ENCODE assay signal across 9 cellular contexts in genomic region chr11:43555811-43556210, GRCh38.
A peak's percentile ranks its signal among the peaks of the same experiment; 100 is the strongest.
DNase-seq lines count a peak whose midpoint lies in the region; ATAC-seq, FAIRE-seq and TF ChIP-seq lines count a peak whose summit lies in the region.
"Had no signal": no experiment of that assay in that cellular context is flagged by ENCODE, and none has a peak within 500 bp of the region (broad histone marks: within the 10 kb centered on the region; RNA-seq: fewer than 3 reads in every experiment).

No MANE protein-coding gene starts in this region.

- H3K9me3 ChIP-seq in liver (ENCODE audit: control insufficient read depth in 4 of 4, low read length in 3 of 4) (no peaks in the 10 kb centered on the region), HepG2 (ENCODE audit: low read length) (no peaks in the 10 kb centered on the region), H1 (ENCODE audit: insufficient read depth in 2 of 2, low read depth in 1 of 2, low read length in 1 of 2) (no peaks in the 10 kb centered on the region), right lobe of liver (no peaks in the 10 kb centered on the region), WERI-Rb-1 (ENCODE audit: severe bottlenecking) (no peaks in the 10 kb centered on the region)

- no peak overlapping the region for H2BK120ac ChIP-seq in H1 (replicated peaks; ENCODE audit: low read depth, low read length)

- H3K4ac ChIP-seq in H1 (replicated peaks; ENCODE audit: insufficient read length, low read depth, low read length) = no peak overlapping the region

- TF ChIP-seq RAD21 in liver (IDR thresholded peaks at IDR 0.05) = peak in 1 of 2 donors; percentile 20
- TF ChIP-seq RAD21 in HepG2 (CRISPR knock-in tag; IDR thresholded peaks at IDR 0.05) = no peak
- TF ChIP-seq RAD21 in H1 (IDR thresholded peaks at IDR 0.05 in 1 of 2, conservative IDR thresholded peaks at IDR 0.05 in 1 of 2; ENCODE audit: low read depth in 2 of 2, low read length in 2 of 2) = no peak

- H2BK12ac ChIP-seq in H1 (ENCODE audit: low read depth, low read length) = no peak overlapping the region; the same call in 1 of the 2 replicates

- H2AK5ac ChIP-seq in H1 (ENCODE audit: low read depth, low read length) = no peak overlapping the region

- no peak overlapping the region for H4K91ac ChIP-seq in H1 (replicated peaks; ENCODE audit: insufficient read length, low read length)

- peaks cover 2 to 16% (median 8%) of the 10 kb centered on the region in 4 donors for H3K4me1 ChIP-seq in liver (ENCODE audit: control insufficient read depth in 4 of 4, insufficient read depth in 4 of 4, low read length in 3 of 4)
- 0 out of 2 replicates have a peak, but pooled peaks cover 7% of the 10 kb centered on the region for H3K4me1 ChIP-seq in HepG2 (ENCODE audit: insufficient read depth, low read length)
- H3K4me1 ChIP-seq in H1 (replicated peaks in 1 of 4; ENCODE audit: control insufficient read depth in 3 of 4, insufficient read depth in 4 of 4, low read length in 3 of 4) = peaks cover 5 to 26% (median 15%) of the 10 kb centered on the region in 4 experiments; a peak in 6 of 7 replicates
- peaks cover 0 to 6% (median 0%) of the 10 kb centered on the region in 4 donors for H3K4me1 ChIP-seq in right lobe of liver

- no peak overlapping the region for H2BK5ac ChIP-seq in H1 (ENCODE audit: low read depth, low read length)

- H3K23ac ChIP-seq in H1 (ENCODE audit: insufficient read length) = no peak overlapping the region

- no peak overlapping the region for H2BK15ac ChIP-seq in H1 (ENCODE audit: low read length)

- in situ Hi-C loops in HepG2 (cut with HindIII; ENCODE audit: extremely low pct_ligation_motif_present, low pct_unique_long_range_greater_than_20kb) = no loop called here

- TF ChIP-seq POLR2A in HepG2 (IDR thresholded peaks at IDR 0.05; ENCODE audit: insufficient read depth in 1 of 2, low read depth in 2 of 2, low read length in 2 of 2) = no peak
- TF ChIP-seq POLR2A in H1 (IDR thresholded peaks at IDR 0.05; ENCODE audit: control extremely low read depth in 1 of 2, low read depth in 2 of 2, low read length in 2 of 2) = no peak
- no peak for TF ChIP-seq POLR2A in right lobe of liver (IDR thresholded peaks at IDR 0.05)
- TF ChIP-seq POLR2A in GM12891 (IDR thresholded peaks at IDR 0.05; ENCODE audit: low read depth, low read length) = no peak

- H3K27ac ChIP-seq in liver (ENCODE audit: low read depth in 1 of 2, low read length in 2 of 2) (no peak overlapping the region), HepG2 (ENCODE audit: extremely low read length, insufficient read depth, low read length) (no peak overlapping the region), H1 (ENCODE audit: low read depth, low read length) (no peak overlapping the region), right lobe of liver (no peak overlapping the region), WERI-Rb-1 (no peak overlapping the region)

- intact Hi-C loops in HepG2 (cut with micrococcal nuclease; ENCODE audit: unreplicated experiment) (no loop called here), right lobe of liver (cut with DNase I) (no loop called here)

- no peak overlapping the region for H4K8ac ChIP-seq in H1 (ENCODE audit: extremely low read depth, insufficient read depth, low read length)

- TF ChIP-seq CTCF in liver (IDR thresholded peaks at IDR 0.05; ENCODE audit: low read depth, low read length, missing input control) (no peak), HepG2 (CRISPR knock-in tag; IDR thresholded peaks at IDR 0.05) (no peak), H1 (IDR thresholded peaks at IDR 0.05; ENCODE audit: control extremely low read depth in 1 of 3, insufficient read depth in 1 of 3, low read depth in 1 of 3, low read length in 3 of 3) (no peak), right lobe of liver (IDR thresholded peaks at IDR 0.05) (no peak), WERI-Rb-1 (IDR thresholded peaks at IDR 0.05; ENCODE audit: low read depth, low read length) (no peak)

- H3K4me3 ChIP-seq in liver (ENCODE audit: low read depth in 1 of 3, low read length in 3 of 3) = no peak overlapping the region
- H3K4me3 ChIP-seq in HepG2 (replicated peaks in 1 of 3; ENCODE audit: insufficient read depth in 1 of 3, low read depth in 2 of 3, low read length in 3 of 3) = no peak overlapping the region
- peak overlapping the region in 1 of 4 experiments; percentile 58; a peak in 2 of 8 replicates for H3K4me3 ChIP-seq in H1 (ENCODE audit: extremely low read depth in 1 of 4, insufficient read depth in 2 of 4, low read depth in 3 of 4, low read length in 4 of 4)
- H3K4me3 ChIP-seq in right lobe of liver = no peak overlapping the region
- no peak overlapping the region for H3K4me3 ChIP-seq in WERI-Rb-1 (ENCODE audit: low read depth, low read length)

- WGBS in liver = 11% methylated on average over 5 of the region's 5 CpGs
- WGBS in HepG2 (ENCODE audit: low lambda C conversion rate) = 0% methylated on average over 5 of the region's 5 CpGs
- WGBS in H1 (ENCODE audit: extremely low coverage in 1 of 2, insufficient coverage in 1 of 2, insufficient read length in 1 of 2, insufficient replicate concordance in 2 of 2, low coverage in 1 of 2, low lambda C conversion rate in 2 of 2, missing lambda C conversion rate in 1 of 2), 2 experiments = 22% methylated on average over 5 of the region's 5 CpGs; no CpG with 5 or more reads in 1 of the 2 experiments
- WGBS in right lobe of liver (ENCODE audit: insufficient coverage, low coverage, low lambda C conversion rate, missing lambda C conversion rate) = 10% methylated on average over 5 of the region's 5 CpGs

- H3K14ac ChIP-seq in H1 (ENCODE audit: insufficient read length) = no peak overlapping the region

- DNase-seq in HepG2 (ENCODE audit: low spot score) = no peak
- DNase-seq in H1 (ENCODE audit: low read depth in 1 of 2, low spot score in 2 of 2) = no peak
- peak in 2 of 3 donors; percentile 33 to 73 for DNase-seq in right lobe of liver
- DNase-seq in WERI-Rb-1 = no peak
- DNase-seq in GM12891 (ENCODE audit: insufficient read length, low spot score) = no peak
- DNase-seq: activated CD8-positive, alpha-beta memory T cell treated with anti-CD3 and anti-CD28 coated beads for 24 hours had no signal

- POLR2A ChIA-PET in HepG2 (lab: Yijun Ruan, JAX) (no interaction called here), H1 (lab: Charles Lee; ENCODE audit: partially characterized antibody) (interaction anchor here (0.7 kb wide), 1 partner anchor 25 kb away, joined by 3 read pairs; no protein-coding TSS in a partner anchor)

- H3K36me3 ChIP-seq in liver (ENCODE audit: control insufficient read depth in 4 of 4, insufficient read depth in 3 of 4, low read depth in 1 of 4, low read length in 3 of 4) (no peaks in the 10 kb centered on the region), HepG2 (replicated peaks in 1 of 2; ENCODE audit: control insufficient read depth in 1 of 2, insufficient read depth in 2 of 2, low read length in 2 of 2) (no peaks in the 10 kb centered on the region), H1 (ENCODE audit: control insufficient read depth in 2 of 4, insufficient read depth in 4 of 4, low read length in 3 of 4) (no peaks in the 10 kb centered on the region), right lobe of liver (no peaks in the 10 kb centered on the region), WERI-Rb-1 (no peaks in the 10 kb centered on the region)

- no peak for ATAC-seq in HepG2
- ATAC-seq in right lobe of liver = peak; percentile 90 to 94 (median 92)
- no peak for ATAC-seq in HG02870 (IDR thresholded peaks at IDR 0.05; ENCODE audit: unreplicated experiment)
- no peak for ATAC-seq in GM19467 (IDR thresholded peaks at IDR 0.05; ENCODE audit: unreplicated experiment)

- no peak overlapping the region for H3K18ac ChIP-seq in H1 (ENCODE audit: extremely low read depth, low read length)

- H3K79me1 ChIP-seq in H1 (ENCODE audit: low read depth, low read length) = no peaks in the 10 kb centered on the region

- H3K27me3 ChIP-seq in liver (ENCODE audit: control insufficient read depth in 4 of 4, insufficient read depth in 4 of 4, low read length in 3 of 4) (peaks cover 0 to 26% (median 6%) of the 10 kb centered on the region in 4 donors), HepG2 (ENCODE audit: control insufficient read depth in 1 of 2, insufficient read depth in 2 of 2, low read length in 2 of 2) (peaks cover 4 to 75% of the 10 kb centered on the region in 2 experiments; a peak in 4 of 5 replicates), H1 (replicated peaks in 1 of 4; ENCODE audit: control insufficient read depth in 3 of 4, extremely low read depth in 1 of 4, insufficient read depth in 3 of 4, low read length in 3 of 4) (peaks cover 2 to 7% (median 5%) of the 10 kb centered on the region in 4 experiments; a peak in 4 of 7 replicates), right lobe of liver (no peaks in the 10 kb centered on the region), WERI-Rb-1 (ENCODE audit: insufficient read depth, low read depth, severe bottlenecking) (no peaks in the 10 kb centered on the region)

- no peak overlapping the region for H3K56ac ChIP-seq in H1 (replicated peaks; ENCODE audit: insufficient read length, low read depth, low read length)

- H4K20me1 ChIP-seq in HepG2 (ENCODE audit: insufficient read depth, low read length) (no peaks in the 10 kb centered on the region), H1 (replicated peaks in 1 of 2; ENCODE audit: control insufficient read depth in 1 of 2, insufficient read depth in 2 of 2, low read length in 2 of 2) (no peaks in the 10 kb centered on the region)

- H3K79me2 ChIP-seq in HepG2 (ENCODE audit: insufficient read depth, low read length) = no peaks in the 10 kb centered on the region
- H3K79me2 ChIP-seq in H1 (ENCODE audit: control insufficient read depth in 1 of 2, insufficient read depth in 2 of 2, low read length in 2 of 2) = no peaks in the 10 kb centered on the region

- TF ChIP-seq EP300 in HepG2 (IDR thresholded peaks at IDR 0.05; ENCODE audit: low read depth in 2 of 2, low read length in 2 of 2) (no peak), HepG2 (CRISPR knock-in tag; IDR thresholded peaks at IDR 0.05; ENCODE audit: borderline replicate concordance) (no peak), H1 (IDR thresholded peaks at IDR 0.05; ENCODE audit: borderline replicate concordance in 1 of 2, low read depth in 2 of 2, low read length in 2 of 2) (no peak)

- CTCF ChIA-PET in HepG2 (lab: Yijun Ruan, JAX; ENCODE audit: low intra/inter-chr PET ratio, low total read pairs) = no interaction called here
- CTCF ChIA-PET in H1 (lab: Charles Lee; ENCODE audit: partially characterized antibody) = interaction anchor here (0.7 to 34.3 kb wide), 4 partner anchors 9 to 58 kb away, joined by 3 to 646 read pairs (median 6); no protein-coding TSS in a partner anchor

- H4K5ac ChIP-seq in H1 (ENCODE audit: insufficient read length, low read depth, low read length) = no peak overlapping the region

- FAIRE-seq in HepG2 (lab: Jason Lieb, UNC) = no peak
- no peak for FAIRE-seq in H1 (lab: Jason Lieb, UNC)
- no peak for FAIRE-seq in GM12891 (lab: Jason Lieb, UNC)

- H3K9ac ChIP-seq in liver (ENCODE audit: low read depth in 1 of 2, low read length in 2 of 2) = no peak overlapping the region
- H3K9ac ChIP-seq in HepG2 (ENCODE audit: insufficient read depth, low read depth, low read length) = no peak overlapping the region
- no peak overlapping the region for H3K9ac ChIP-seq in H1 (replicated peaks in 1 of 4; ENCODE audit: extremely low read depth in 1 of 4, low read depth in 3 of 4, low read length in 3 of 4)

- H2AFZ ChIP-seq in HepG2 (ENCODE audit: low read length) = no peak overlapping the region
- H2AFZ ChIP-seq in H1 (ENCODE audit: low read length) = no peak overlapping the region

- H2BK20ac ChIP-seq in H1 (ENCODE audit: low read length) = no peak overlapping the region

- H3K4me2 ChIP-seq in HepG2 (ENCODE audit: low read depth, low read length) = no peak overlapping the region
- H3K4me2 ChIP-seq in H1 (ENCODE audit: insufficient read depth in 1 of 2, low read depth in 2 of 2, low read length in 2 of 2) = peak overlapping the region; percentile 87 to 93

- H3K23me2 ChIP-seq in H1 (ENCODE audit: low read depth, low read length) = peaks cover 12% of the 10 kb centered on the region

- BruUV-seq in HepG2 (replicated peaks; lab: Mats Ljungman, UMichigan) = no TSS peak

Comparison
In these comparisons a context has a peak if more than half of its experiments do, and no peak if none do; other contexts are left out.
1. ATAC-seq: peak in right lobe of liver (4 of 4); none in HepG2 (single experiment), HG02870 (single experiment) and GM19467 (single experiment).
2. DNase-seq: peak in right lobe of liver (2 of 3); none in HepG2 (single experiment), H1 (0 of 2), WERI-Rb-1 (single experiment) and GM12891 (single experiment).